18 cellular contexts compared by ENCODE assay signal in genomic region chr1:66346873-66347272, GRCh38.
DNase-seq lines count a peak whose midpoint lies in the region; ATAC-seq, FAIRE-seq and TF ChIP-seq lines count a peak whose summit lies in the region.
"Had no signal": no experiment of that assay in that cellular context is flagged by ENCODE, and none has a peak within 500 bp of the region (broad histone marks: within the 10 kb centered on the region; RNA-seq: fewer than 3 reads in every experiment).

No MANE protein-coding gene starts in this region.

- H3K27ac ChIP-seq in WERI-Rb-1, result no peak overlapping the region
- H3K27ac ChIP-seq: BLaER1 treated with 17β-estradiol and CSF1 and Interleukin-3, amounts not matched to agents 10 nM and 100 nM had no signal

- H3K36me3 Mint-ChIP-seq in activated CD4-positive, alpha-beta T cell treated with anti-CD3 and anti-CD28 coated beads for 36 hours (ENCODE audit: low read depth), result peaks cover 32% of the 10 kb centered on the region
- peaks cover 37% of the 10 kb centered on the region for H3K36me3 Mint-ChIP-seq in activated CD8-positive, alpha-beta T cell treated with anti-CD3 and anti-CD28 coated beads, Interleukin-2, amount 10 ng/mL, durations not matched to agents 7 days and 5 days (ENCODE audit: low read depth)
- peaks cover 5 to 8% (median 6%) of the 10 kb centered on the region in 3 donors for H3K36me3 Mint-ChIP-seq in naive thymus-derived CD8-positive, alpha-beta T cell

- no peak overlapping the region for H3K4me3 ChIP-seq in WERI-Rb-1 (ENCODE audit: low read depth, low read length)
- H3K4me3 ChIP-seq: BLaER1 treated with 17β-estradiol and CSF1 and Interleukin-3, amounts not matched to agents 10 nM and 100 nM; heart right ventricle; MG63; Peyer's patch had no signal

- H3K36me3 ChIP-seq in WERI-Rb-1, result no peaks in the 10 kb centered on the region
- H3K36me3 ChIP-seq: Peyer's patch had no signal

- peak overlapping the region; percentile 90 for H3K27ac Mint-ChIP-seq in activated CD4-positive, alpha-beta T cell treated with anti-CD3 and anti-CD28 coated beads for 36 hours
- H3K27ac Mint-ChIP-seq in activated CD8-positive, alpha-beta T cell treated with anti-CD3 and anti-CD28 coated beads, Interleukin-2, amount 10 ng/mL, durations not matched to agents 7 days and 5 days, result peak overlapping the region; percentile 51
- H3K27ac Mint-ChIP-seq in naive thymus-derived CD8-positive, alpha-beta T cell, result peak overlapping the region; percentile 53 to 95 (median 70)
- H3K27ac Mint-ChIP-seq: nephron had no signal

- no peak for DNase-seq in activated CD4-positive, alpha-beta T cell treated with anti-CD3 and anti-CD28 coated beads for 36 hours
- no peak for DNase-seq in activated CD4-positive, alpha-beta T cell treated with anti-CD3 and anti-CD28 coated beads for 48 hours
- DNase-seq in GM19239 (ENCODE audit: insufficient read length, low spot score) (no peak), WERI-Rb-1 (no peak)
- DNase-seq in activated CD8-positive, alpha-beta T cell treated with anti-CD3 and anti-CD28 coated beads, Interleukin-2, amount 10 ng/mL, durations not matched to agents 7 days and 5 days, result no peak
- DNase-seq in naive thymus-derived CD8-positive, alpha-beta T cell, result no peak
- DNase-seq: 8988T; activated CD4-positive, alpha-beta T cell treated with anti-CD3 and anti-CD28 coated beads for 4 hours; GDM1; heart right ventricle; islet precursor cell; MG63; NCI-H82; Peyer's patch had no signal

- peaks cover 2% of the 10 kb centered on the region for H3K9me3 ChIP-seq in WERI-Rb-1 (ENCODE audit: severe bottlenecking)
- H3K9me3 ChIP-seq: heart right ventricle, MG63, Peyer's patch had no signal

- H3K4me3 Mint-ChIP-seq in activated CD4-positive, alpha-beta T cell treated with anti-CD3 and anti-CD28 coated beads for 36 hours, result peak overlapping the region; percentile 52
- no peak overlapping the region for H3K4me3 Mint-ChIP-seq in activated CD8-positive, alpha-beta T cell treated with anti-CD3 and anti-CD28 coated beads, Interleukin-2, amount 10 ng/mL, durations not matched to agents 7 days and 5 days
- H3K4me3 Mint-ChIP-seq in naive thymus-derived CD8-positive, alpha-beta T cell, result peak overlapping the region in 5 of 10 donors; percentile 24 to 58 (median 49)
- H3K4me3 Mint-ChIP-seq: nephron had no signal

- POLR2A ChIA-PET in activated CD4-positive, alpha-beta T cell treated with anti-CD3 and anti-CD28 coated beads for 36 hours (lab: Charles Lee), result interaction anchor here (1.0 to 2.7 kb wide), 4 partner anchors 15 to 89 kb away, joined by 3 to 15 read pairs (median 4); no protein-coding TSS in a partner anchor
- POLR2A ChIA-PET in activated CD8-positive, alpha-beta T cell treated with anti-CD3 and anti-CD28 coated beads, Interleukin-2, amount 10 ng/mL, durations not matched to agents 7 days and 5 days (lab: Charles Lee), result interaction anchor here (0.6 to 8.0 kb wide), 3 partner anchors 12 to 98 kb away, joined by 3 to 87 read pairs (median 3); no protein-coding TSS in a partner anchor
- POLR2A ChIA-PET in naive thymus-derived CD8-positive, alpha-beta T cell (lab: Charles Lee), result interaction anchor here (2.3 kb wide), 1 partner anchor 15 kb away, joined by 10 read pairs; no protein-coding TSS in a partner anchor

- intact Hi-C loops in activated CD4-positive, alpha-beta T cell treated with anti-CD3 and anti-CD28 coated beads for 36 hours (cut with DNase I, micrococcal nuclease), result loop anchor here (1.0 to 10.0 kb wide), 5 partner anchors 11 to 1282 kb away; no protein-coding TSS in a partner anchor

- ATAC-seq in activated CD4-positive, alpha-beta T cell treated with anti-CD3 and anti-CD28 coated beads for 36 hours, result no peak
- ATAC-seq in activated CD8-positive, alpha-beta T cell treated with anti-CD3 and anti-CD28 coated beads, Interleukin-2, amount 10 ng/mL, durations not matched to agents 7 days and 5 days, result no peak
- no peak for ATAC-seq in naive thymus-derived CD8-positive, alpha-beta T cell
- ATAC-seq in HG03439 (IDR thresholded peaks at IDR 0.05; ENCODE audit: unreplicated experiment) (no peak), HG02798 (IDR thresholded peaks at IDR 0.05; ENCODE audit: poor library complexity, unreplicated experiment) (no peak)
- ATAC-seq: heart right ventricle had no signal

- no peaks in the 10 kb centered on the region for H3K27me3 Mint-ChIP-seq in activated CD4-positive, alpha-beta T cell treated with anti-CD3 and anti-CD28 coated beads for 36 hours
- no peaks in the 10 kb centered on the region for H3K27me3 Mint-ChIP-seq in activated CD8-positive, alpha-beta T cell treated with anti-CD3 and anti-CD28 coated beads, Interleukin-2, amount 10 ng/mL, durations not matched to agents 7 days and 5 days (ENCODE audit: low read depth)
- no peaks in the 10 kb centered on the region for H3K27me3 Mint-ChIP-seq in naive thymus-derived CD8-positive, alpha-beta T cell

- no peaks in the 10 kb centered on the region for H3K27me3 ChIP-seq in WERI-Rb-1 (ENCODE audit: insufficient read depth, low read depth, severe bottlenecking)
- H3K27me3 ChIP-seq: BLaER1 treated with 17β-estradiol and CSF1 and Interleukin-3, amounts not matched to agents 10 nM and 100 nM; heart right ventricle; MG63; Peyer's patch had no signal

- FAIRE-seq in GM19239 (lab: Jason Lieb, UNC), result peak; percentile 77

- no peak for TF ChIP-seq CTCF in WERI-Rb-1 (IDR thresholded peaks at IDR 0.05; ENCODE audit: low read depth, low read length)

- peaks cover 89% of the 10 kb centered on the region for H3K4me1 Mint-ChIP-seq in activated CD4-positive, alpha-beta T cell treated with anti-CD3 and anti-CD28 coated beads for 36 hours
- H3K4me1 Mint-ChIP-seq in activated CD8-positive, alpha-beta T cell treated with anti-CD3 and anti-CD28 coated beads, Interleukin-2, amount 10 ng/mL, durations not matched to agents 7 days and 5 days (ENCODE audit: low read depth), result peaks cover 85% of the 10 kb centered on the region
- peaks cover 38 to 89% (median 85%) of the 10 kb centered on the region in 4 donors for H3K4me1 Mint-ChIP-seq in naive thymus-derived CD8-positive, alpha-beta T cell

- no peaks in the 10 kb centered on the region for H3K9me3 Mint-ChIP-seq in activated CD4-positive, alpha-beta T cell treated with anti-CD3 and anti-CD28 coated beads for 36 hours (ENCODE audit: low read depth)
- no peaks in the 10 kb centered on the region for H3K9me3 Mint-ChIP-seq in activated CD8-positive, alpha-beta T cell treated with anti-CD3 and anti-CD28 coated beads, Interleukin-2, amount 10 ng/mL, durations not matched to agents 7 days and 5 days (ENCODE audit: insufficient read depth)
- no peaks in the 10 kb centered on the region for H3K9me3 Mint-ChIP-seq in naive thymus-derived CD8-positive, alpha-beta T cell
- H3K9me3 Mint-ChIP-seq: nephron had no signal

- CTCF ChIA-PET in activated CD4-positive, alpha-beta T cell treated with anti-CD3 and anti-CD28 coated beads for 36 hours (lab: Charles Lee), result interaction anchor here (0.6 to 9.9 kb wide), 21 partner anchors 10 to 535 kb away, joined by 3 to 109 read pairs (median 5); no protein-coding TSS in a partner anchor
- CTCF ChIA-PET in activated CD8-positive, alpha-beta T cell treated with anti-CD3 and anti-CD28 coated beads, Interleukin-2, amount 10 ng/mL, durations not matched to agents 7 days and 5 days (lab: Charles Lee), result interaction anchor here (0.6 to 7.4 kb wide), 16 partner anchors 9 to 104 kb away, joined by 3 to 76 read pairs (median 7); no protein-coding TSS in a partner anchor
